8 cellular contexts compared by ENCODE assay signal in genomic region chr20:37406010-37406998, GRCh38.
DNase-seq lines count a peak whose midpoint lies in the region; TF ChIP-seq lines count a peak whose summit lies in the region.

No MANE protein-coding gene starts in this region.

- H3K36me3 ChIP-seq in CD8-positive, alpha-beta memory T cell (ENCODE audit: insufficient read depth, low read length), result no peaks in the 10 kb centered on the region

- H3K27ac Mint-ChIP-seq in CD8-positive, alpha-beta memory T cell, result peak overlapping the region in 1 of 8 donors; percentile 64
- peak overlapping the region; percentile 78 for H3K27ac Mint-ChIP-seq in activated T-helper 1 cell treated with anti-CD3 and anti-CD28 coated beads, Interleukin-12 subunit alpha, Interleukin-12 subunit beta, Interleukin-2, Interleukin-4 antibody, amounts not matched to agents 30 ng/mL and 10 ng/mL and 1 ng/mL, durations not matched to agents 14 hours and 24 hours and 36 hours
- peak overlapping the region; percentile 65 for H3K27ac Mint-ChIP-seq in progenitor cell of endocrine pancreas

- H3K4me1 Mint-ChIP-seq in CD8-positive, alpha-beta memory T cell, result peaks cover 11 to 20% (median 19%) of the 10 kb centered on the region in 3 donors
- H3K4me1 Mint-ChIP-seq in activated T-helper 1 cell treated with anti-CD3 and anti-CD28 coated beads, Interleukin-12 subunit alpha, Interleukin-12 subunit beta, Interleukin-2, Interleukin-4 antibody, amounts not matched to agents 30 ng/mL and 10 ng/mL and 1 ng/mL, durations not matched to agents 14 hours and 24 hours and 36 hours (ENCODE audit: low read depth), result peaks cover 12% of the 10 kb centered on the region
- H3K4me1 Mint-ChIP-seq in progenitor cell of endocrine pancreas (ENCODE audit: low read depth), result peaks cover 12% of the 10 kb centered on the region

- peaks cover 14 to 49% of the 10 kb centered on the region in 2 donors for H3K27me3 Mint-ChIP-seq in CD8-positive, alpha-beta memory T cell
- H3K27me3 Mint-ChIP-seq in activated T-helper 1 cell treated with anti-CD3 and anti-CD28 coated beads, Interleukin-12 subunit alpha, Interleukin-12 subunit beta, Interleukin-2, Interleukin-4 antibody, amounts not matched to agents 30 ng/mL and 10 ng/mL and 1 ng/mL, durations not matched to agents 14 hours and 24 hours and 36 hours (ENCODE audit: insufficient read depth), result peaks cover 22% of the 10 kb centered on the region
- peaks cover 31% of the 10 kb centered on the region for H3K27me3 Mint-ChIP-seq in progenitor cell of endocrine pancreas

- peaks cover 7% of the 10 kb centered on the region for H3K4me1 ChIP-seq in CD8-positive, alpha-beta memory T cell (ENCODE audit: insufficient read depth, low read length)

- peak overlapping the region; percentile 42 to 79 (median 66) for H3K4me3 Mint-ChIP-seq in CD8-positive, alpha-beta memory T cell
- peak overlapping the region; percentile 58 for H3K4me3 Mint-ChIP-seq in activated T-helper 1 cell treated with anti-CD3 and anti-CD28 coated beads, Interleukin-12 subunit alpha, Interleukin-12 subunit beta, Interleukin-2, Interleukin-4 antibody, amounts not matched to agents 30 ng/mL and 10 ng/mL and 1 ng/mL, durations not matched to agents 14 hours and 24 hours and 36 hours
- peak overlapping the region; percentile 61 for H3K4me3 Mint-ChIP-seq in progenitor cell of endocrine pancreas (ENCODE audit: low read depth)

- peaks cover 0 to 2% (median 0%) of the 10 kb centered on the region in 3 donors for H3K36me3 Mint-ChIP-seq in CD8-positive, alpha-beta memory T cell
- H3K36me3 Mint-ChIP-seq in activated T-helper 1 cell treated with anti-CD3 and anti-CD28 coated beads, Interleukin-12 subunit alpha, Interleukin-12 subunit beta, Interleukin-2, Interleukin-4 antibody, amounts not matched to agents 30 ng/mL and 10 ng/mL and 1 ng/mL, durations not matched to agents 14 hours and 24 hours and 36 hours (ENCODE audit: low read depth), result no peaks in the 10 kb centered on the region
- peaks cover 11% of the 10 kb centered on the region for H3K36me3 Mint-ChIP-seq in progenitor cell of endocrine pancreas (ENCODE audit: insufficient read depth)

- H3K27me3 ChIP-seq in CD8-positive, alpha-beta memory T cell (ENCODE audit: insufficient read depth, low read length, poor library complexity, severe bottlenecking), result no peaks in the 10 kb centered on the region

- intact Hi-C loops in activated T-helper 1 cell treated with anti-CD3 and anti-CD28 coated beads, Interleukin-12 subunit alpha, Interleukin-12 subunit beta, Interleukin-2, Interleukin-4 antibody, amounts not matched to agents 30 ng/mL and 10 ng/mL and 1 ng/mL, durations not matched to agents 14 hours and 24 hours and 36 hours (cut with micrococcal nuclease), result loop anchor here (5.0 kb wide), 1 partner anchor 121 kb away; the partner anchor contains the start of gene BLCAP

- no peaks in the 10 kb centered on the region for H3K9me3 ChIP-seq in CD8-positive, alpha-beta memory T cell (ENCODE audit: low read length)

- no peak overlapping the region for H3K27ac ChIP-seq in CD8-positive, alpha-beta memory T cell (ENCODE audit: low read depth, low read length)

- no peak for DNase-seq in CD8-positive, alpha-beta memory T cell
- DNase-seq in GM20000 (ENCODE audit: low spot score), result peak; percentile 89
- peak; percentile 29 for DNase-seq in NCI-H226
- peak; percentile 16 for DNase-seq in activated T-helper 1 cell treated with anti-CD3 and anti-CD28 coated beads, Interleukin-12 subunit alpha, Interleukin-12 subunit beta, Interleukin-2, Interleukin-4 antibody, amounts not matched to agents 30 ng/mL and 10 ng/mL and 1 ng/mL, durations not matched to agents 14 hours and 24 hours and 36 hours (ENCODE audit: low spot score)
- peak; percentile 12 for DNase-seq in globus pallidus (ENCODE audit: low spot score)
- no peak for DNase-seq in progenitor cell of endocrine pancreas (ENCODE audit: low spot score, unreplicated experiment)
- no peak for DNase-seq in inferior parietal cortex (ENCODE audit: extremely low spot score)
- no peak for DNase-seq in pons (ENCODE audit: low spot score)

- TF ChIP-seq CTCF in GM20000 (IDR thresholded peaks at IDR 0.05; ENCODE audit: extremely low read depth, missing control alignments), result no peak
- no peak for TF ChIP-seq CTCF in progenitor cell of endocrine pancreas (IDR thresholded peaks at IDR 0.05; ENCODE audit: unreplicated experiment)

- H3K4me3 ChIP-seq in CD8-positive, alpha-beta memory T cell (ENCODE audit: low read length), result peak overlapping the region; percentile 44

- POLR2A ChIA-PET in CD8-positive, alpha-beta memory T cell (lab: Charles Lee), result no interaction called here

- CTCF ChIA-PET in CD8-positive, alpha-beta memory T cell (lab: Charles Lee), result no interaction called here

- H3K9me3 Mint-ChIP-seq in CD8-positive, alpha-beta memory T cell, result peaks cover 0 to 2% (median 0%) of the 10 kb centered on the region in 5 donors
- no peaks in the 10 kb centered on the region for H3K9me3 Mint-ChIP-seq in activated T-helper 1 cell treated with anti-CD3 and anti-CD28 coated beads, Interleukin-12 subunit alpha, Interleukin-12 subunit beta, Interleukin-2, Interleukin-4 antibody, amounts not matched to agents 30 ng/mL and 10 ng/mL and 1 ng/mL, durations not matched to agents 14 hours and 24 hours and 36 hours
- no peaks in the 10 kb centered on the region for H3K9me3 Mint-ChIP-seq in progenitor cell of endocrine pancreas (ENCODE audit: low read depth)

Comparison
In these comparisons a context has a peak if more than half of its experiments do, and no peak if none do; other contexts are left out.
1. DNase-seq: peak in GM20000 (single experiment), NCI-H226 (single experiment), activated T-helper 1 cell treated with anti-CD3 and anti-CD28 coated beads, Interleukin-12 subunit alpha, Interleukin-12 subunit beta, Interleukin-2, Interleukin-4 antibody, amounts not matched to agents 30 ng/mL and 10 ng/mL and 1 ng/mL, durations not matched to agents 14 hours and 24 hours and 36 hours (single experiment) and globus pallidus (single experiment); none in CD8-positive, alpha-beta memory T cell (0 of 5), progenitor cell of endocrine pancreas (single experiment), inferior parietal cortex (single experiment) and pons (single experiment).
2. Peak in every context shown above with its lines, with median percentiles within 50 percentile points of each other: H3K4me3 Mint-ChIP-seq.